ENCODE assay signal across 20 cellular contexts in the genomic region with DNA sequence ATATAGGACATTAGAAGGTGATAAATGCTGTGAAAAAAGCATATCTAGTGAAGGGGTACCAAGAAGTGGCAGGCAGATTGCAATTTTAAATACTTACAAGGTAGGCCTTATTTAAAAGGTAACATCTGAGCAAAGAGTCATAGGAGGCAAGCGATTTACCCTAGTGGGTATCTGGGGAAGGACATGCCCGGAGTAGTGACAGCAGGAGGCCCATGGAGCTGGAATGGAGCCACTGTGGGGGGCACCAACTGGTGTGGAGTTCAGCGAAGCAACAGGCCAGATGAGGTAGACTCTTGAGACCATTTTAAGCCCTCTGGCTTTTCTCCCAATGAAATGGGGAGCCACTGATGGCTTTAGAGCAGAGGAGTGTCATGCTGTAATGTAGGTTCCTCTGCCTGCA. TPM values are rescaled to one million over a fixed set of nuclear protein-coding genes. Genes with fewer than 3 reads are reported as not detected.
DNase-seq lines count a peak whose midpoint lies in the region; ATAC-seq, FAIRE-seq and TF ChIP-seq lines count a peak whose summit lies in the region.
"Had no signal": no experiment of that assay in that cellular context is flagged by ENCODE, and none has a peak within 500 bp of the region (broad histone marks: within the 10 kb centered on the region; RNA-seq: fewer than 3 reads in every experiment).

No MANE protein-coding gene starts in this region.

- H3K36me3 ChIP-seq in DND-41 (ENCODE audit: insufficient read depth, low read length) (peaks cover 52% of the 10 kb centered on the region), IMR-90 (ENCODE audit: control insufficient read depth, insufficient read depth, low read length) (peaks cover 52% of the 10 kb centered on the region), mesendoderm (ENCODE audit: control insufficient read depth, insufficient read depth, low read length) (peaks cover 6% of the 10 kb centered on the region), stomach (peaks cover 47 to 100% (median 95%) of the 10 kb centered on the region in 4 donors)

- H3K4me3 ChIP-seq in DND-41 (ENCODE audit: low read depth in 1 of 2, low read length in 2 of 2) (no peak overlapping the region), IMR-90 (ENCODE audit: insufficient read depth, low read depth, low read length) (no peak overlapping the region), choroid plexus epithelial cell (ENCODE audit: low read depth, low read length) (no peak overlapping the region), mesendoderm (ENCODE audit: low read length) (no peak overlapping the region), stomach (no peak overlapping the region)
- H3K4me3 ChIP-seq: PC-9, SK-N-MC, tibial nerve had no signal

- no peak overlapping the region for H3K9ac ChIP-seq in DND-41 (ENCODE audit: low read depth, low read length)
- H3K9ac ChIP-seq in IMR-90 (ENCODE audit: low read depth, low read length), result no peak overlapping the region
- H3K9ac ChIP-seq in mesendoderm (ENCODE audit: low read length), result no peak overlapping the region

- H2BK15ac ChIP-seq in IMR-90 (ENCODE audit: low read depth, low read length), result no peak overlapping the region
- H2BK15ac ChIP-seq in mesendoderm (replicated peaks; ENCODE audit: low read depth), result no peak overlapping the region

- CTCF ChIA-PET in IMR-90 (lab: Yijun Ruan, JAX), result interaction anchor here (0.6 to 1.3 kb wide), 2 partner anchors 9 to 20 kb away, joined by 4 to 7 read pairs; no protein-coding TSS in a partner anchor

- H3K9me1 ChIP-seq in IMR-90 (ENCODE audit: insufficient read depth, low read length), result peaks cover 11% of the 10 kb centered on the region

- peak overlapping the region; percentile 1 for H2BK5ac ChIP-seq in IMR-90 (ENCODE audit: low read depth, low read length, poor library complexity, severe bottlenecking)
- no peak overlapping the region for H2BK5ac ChIP-seq in mesendoderm (ENCODE audit: low read length)

- no peak overlapping the region for H2AK9ac ChIP-seq in IMR-90 (replicated peaks; ENCODE audit: low read depth, low read length, poor library complexity)

- no peak overlapping the region for H2BK20ac ChIP-seq in IMR-90 (ENCODE audit: low read depth, low read length)

- 100% methylated on average over 2 of the region's 3 CpGs; no CpG with 5 or more reads in 1 of the 2 experiments for WGBS in IMR-90 (ENCODE audit: extremely low coverage in 2 of 2, insufficient read length in 1 of 2), 2 experiments
- no CpG with 5 or more reads among the region's 3 CpGs for WGBS in mesendoderm (ENCODE audit: extremely low coverage, insufficient coverage, low lambda C conversion rate)
- 91 to 98% (median 97%) methylated on average over 3 of the region's 3 CpGs for WGBS in stomach, 5 donors

- POLR2A ChIA-PET in IMR-90 (lab: Charles Lee; ENCODE audit: unreplicated experiment), result no interaction called here

- H3K27me3 ChIP-seq in DND-41 (ENCODE audit: insufficient read depth, low read length, poor library complexity) (no peaks in the 10 kb centered on the region), IMR-90 (ENCODE audit: control insufficient read depth, insufficient read depth, low read length) (no peaks in the 10 kb centered on the region), mesendoderm (ENCODE audit: insufficient read depth, low read length, poor library complexity) (no peaks in the 10 kb centered on the region), stomach (no peaks in the 10 kb centered on the region)
- H3K27me3 ChIP-seq: tibial nerve had no signal

- H3K14ac ChIP-seq in IMR-90 (replicated peaks; ENCODE audit: low read depth, low read length), result no peak overlapping the region; the same call in 1 of the 2 replicates

- H2AFZ ChIP-seq in DND-41 (ENCODE audit: low read depth, low read length) (no peak overlapping the region), IMR-90 (replicated peaks; ENCODE audit: low read length, poor library complexity) (no peak overlapping the region)
- H2AFZ ChIP-seq: PC-9 had no signal

- no peak for DNase-seq in DND-41
- DNase-seq in IMR-90, result no peak
- DNase-seq in choroid plexus epithelial cell (ENCODE audit: low read depth), result no peak
- peak; percentile 54 for DNase-seq in mesendoderm
- no peak for DNase-seq in urothelium cell line (ENCODE audit: low spot score)
- DNase-seq in stomach, result no peak
- DNase-seq: activated naive CD4-positive, alpha-beta T cell treated with anti-CD3 and anti-CD28 coated beads for 36 hours; activated T-cell treated with anti-CD3 and anti-CD28 coated beads for 4 hours; DMS79 treated with DMSO at 0.1 percent for 48 hours; hippocampal formation; KBM-7; kidney glomerular epithelial cell; NCI-H2081 treated with DMSO at 0.1 percent for 48 hours; NCI-H69; PC-9; stimulated activated naive B cell treated with anti-CD40 and anti-IgM and Interleukin-4, amounts not matched to agents 10 μg/mL and 1 μg/mL and 100 μg/mL, for 72 hours had no signal

- H3K23ac ChIP-seq in IMR-90 (ENCODE audit: low read depth, low read length), result no peak overlapping the region
- H3K23ac ChIP-seq in mesendoderm (ENCODE audit: low read length), result no peak overlapping the region

- intact Hi-C loops in IMR-90 (cut with micrococcal nuclease) (no loop called here), stomach (cut with DNase I; ENCODE audit: low total_unique reads) (no loop called here)

- H3K56ac ChIP-seq in IMR-90 (ENCODE audit: extremely low read depth, insufficient read depth, low read length) (no peak overlapping the region), mesendoderm (ENCODE audit: low read length) (no peak overlapping the region)

- TF ChIP-seq CTCF in DND-41 (IDR thresholded peaks at IDR 0.05; ENCODE audit: borderline replicate concordance, extremely low read depth, low read length, poor library complexity, severe bottlenecking), result peak; percentile 5
- no peak for TF ChIP-seq CTCF in IMR-90 (conservative IDR thresholded peaks at IDR 0.05; ENCODE audit: low read depth, low read length)
- peak; percentile 22 for TF ChIP-seq CTCF in choroid plexus epithelial cell (conservative IDR thresholded peaks at IDR 0.05; ENCODE audit: low read depth, low read length)
- TF ChIP-seq CTCF in stomach (IDR thresholded peaks at IDR 0.05), result no peak

- FAIRE-seq in urothelium cell line (lab: Jason Lieb, UNC), result no peak

- H4K5ac ChIP-seq in IMR-90 (ENCODE audit: low read depth, low read length) (no peak overlapping the region), mesendoderm (ENCODE audit: low read length) (no peak overlapping the region)

- H3K79me1 ChIP-seq in IMR-90 (ENCODE audit: low read depth in 1 of 2, low read length in 2 of 2) (peaks cover 29 to 61% of the 10 kb centered on the region in 2 experiments), mesendoderm (ENCODE audit: low read length) (no peaks in the 10 kb centered on the region)

- H2AK5ac ChIP-seq in IMR-90 (ENCODE audit: low read depth, low read length) (no peak overlapping the region), mesendoderm (ENCODE audit: low read length) (no peak overlapping the region)

- no peak overlapping the region for H3K4me2 ChIP-seq in DND-41 (ENCODE audit: insufficient read depth, low read length)
- no peak overlapping the region for H3K4me2 ChIP-seq in IMR-90 (ENCODE audit: low read depth, low read length)
- H3K4me2 ChIP-seq in mesendoderm (ENCODE audit: low read length), result no peak overlapping the region
- H3K4me2 ChIP-seq: PC-9 had no signal

- in situ Hi-C loops in IMR-90 (cut with MboI; ENCODE audit: low sequenced_read_pairs), result no loop called here

- no peak for TF ChIP-seq EP300 in stomach (IDR thresholded peaks at IDR 0.05)

- H3K9me3 ChIP-seq in DND-41 (ENCODE audit: insufficient read depth, low read length, severe bottlenecking) (no peaks in the 10 kb centered on the region), IMR-90 (ENCODE audit: control insufficient read depth, insufficient read depth, low read length) (no peaks in the 10 kb centered on the region), stomach (no peaks in the 10 kb centered on the region)
- H3K9me3 ChIP-seq: tibial nerve had no signal

- H3K4ac ChIP-seq in IMR-90 (ENCODE audit: low read depth, low read length) (no peak overlapping the region), mesendoderm (ENCODE audit: low read depth, low read length) (no peak overlapping the region)

- no TSS peak for BruUV-seq in IMR-90 (replicated peaks; lab: Mats Ljungman, UMichigan)

- dilution Hi-C loops in IMR-90 (cut with HindIII; ENCODE audit: low sequenced_read_pairs, unreplicated experiment), result no loop called here

- no peak overlapping the region for H4K91ac ChIP-seq in IMR-90 (ENCODE audit: insufficient read depth, low read depth, low read length)

- H3K18ac ChIP-seq in IMR-90 (ENCODE audit: low read depth, low read length) (no peak overlapping the region), mesendoderm (ENCODE audit: low read length) (no peak overlapping the region)

- ATAC-seq in DND-41 (ENCODE audit: insufficient read depth, low read depth) (no peak), IMR-90 (ENCODE audit: low read depth) (no peak), HG03520 (IDR thresholded peaks at IDR 0.05; ENCODE audit: unreplicated experiment) (no peak), HG03025 (IDR thresholded peaks at IDR 0.05; ENCODE audit: low FRiP score, unreplicated experiment) (no peak)
- ATAC-seq: stimulated activated naive B cell treated with anti-CD40 and anti-IgM and Interleukin-4, amounts not matched to agents 10 μg/mL and 1 μg/mL and 100 μg/mL, for 72 hours had no signal

- TF ChIP-seq POLR2A in IMR-90 (IDR thresholded peaks at IDR 0.05; ENCODE audit: low read depth, low read length) (no peak), stomach (IDR thresholded peaks at IDR 0.05) (no peak)

- no peaks in the 10 kb centered on the region for H3K4me1 ChIP-seq in DND-41 (ENCODE audit: insufficient read depth, low read length)
- peaks cover 14% of the 10 kb centered on the region for H3K4me1 ChIP-seq in IMR-90 (ENCODE audit: control insufficient read depth, insufficient read depth, low read length)
- no peaks in the 10 kb centered on the region for H3K4me1 ChIP-seq in mesendoderm (ENCODE audit: control insufficient read depth, low read depth, low read length)
- H3K4me1 ChIP-seq in stomach, result peaks cover 0 to 5% (median 2%) of the 10 kb centered on the region in 4 donors

- no peak for TF ChIP-seq RAD21 in IMR-90 (IDR thresholded peaks at IDR 0.05; ENCODE audit: low read length)

- H4K20me1 ChIP-seq in DND-41 (ENCODE audit: insufficient read depth, low read length) (no peaks in the 10 kb centered on the region), IMR-90 (ENCODE audit: insufficient read depth, low read length) (peaks cover 50% of the 10 kb centered on the region; the same call in 1 of the 2 replicates)

- H4K8ac ChIP-seq in IMR-90 (ENCODE audit: low read depth in 2 of 2, low read length in 2 of 2) (no peak overlapping the region; a peak in 1 of 4 replicates), mesendoderm (ENCODE audit: low read depth, low read length) (no peak overlapping the region)

- H3K79me2 ChIP-seq in DND-41 (ENCODE audit: insufficient read depth, low read length), result no peaks in the 10 kb centered on the region
- H3K79me2 ChIP-seq in mesendoderm (ENCODE audit: control insufficient read depth, insufficient read depth, low read length), result no peaks in the 10 kb centered on the region

- no peak overlapping the region for H3K27ac ChIP-seq in DND-41 (ENCODE audit: low read length)
- peak overlapping the region; percentile 10; the same call in 1 of the 2 replicates for H3K27ac ChIP-seq in IMR-90 (ENCODE audit: insufficient read depth, low read length)
- no peak overlapping the region for H3K27ac ChIP-seq in mesendoderm (ENCODE audit: low read depth, low read length)
- no peak overlapping the region for H3K27ac ChIP-seq in stomach
- H3K27ac ChIP-seq: PC-9, SK-N-MC, tibial nerve had no signal

- H2BK120ac ChIP-seq in IMR-90 (ENCODE audit: low read depth, low read length) (no peak overlapping the region), mesendoderm (ENCODE audit: low read depth, low read length) (no peak overlapping the region)

RNA-seq across cellular contexts. Expression of a gene that starts 37.3 kb away (rescaled TPM):
- total RNA-seq in IMR-90 (2012; rRNA removed), result 93.2 and 98.9 TPM in 2 replicates
- 86.0 and 111 TPM in 2 replicates for polyA plus RNA-seq in IMR-90 (2012; rRNA removed)
- 45.5 and 78.9 TPM in 2 replicates for polyA plus RNA-seq in IMR-90 (2012; cell fraction: cytosol; rRNA removed)
- 130 and 134 TPM in 2 replicates for polyA plus RNA-seq in IMR-90 (2012; cell fraction: nucleus; rRNA removed; ENCODE audit: low replicate concordance)
- 30.3 TPM for polyA plus RNA-seq in mesendoderm (2013, experiment 1 of 2)
- 32.4 TPM for polyA plus RNA-seq in mesendoderm (2013, experiment 2 of 2)
- total RNA-seq in stomach, result 100 to 1,000 TPM in 1 of 5 donors, 10 to 100 TPM in 4; 25.9 to 132 (median 55.8) TPM
- 10 to 100 TPM in 2 of 3 donors, 1 to 10 TPM in 1; 6.7 to 19.6 (median 17.4) TPM for polyA plus RNA-seq in stomach

Comparison
In these comparisons a context has a peak if more than half of its experiments do, and no peak if none do; other contexts are left out.
1. CTCF ChIP-seq: peak in DND-41 (single experiment) and choroid plexus epithelial cell (single experiment); none in IMR-90 (single experiment) and stomach (0 of 7).